29 cellular contexts compared by ENCODE assay signal in the genomic region with DNA sequence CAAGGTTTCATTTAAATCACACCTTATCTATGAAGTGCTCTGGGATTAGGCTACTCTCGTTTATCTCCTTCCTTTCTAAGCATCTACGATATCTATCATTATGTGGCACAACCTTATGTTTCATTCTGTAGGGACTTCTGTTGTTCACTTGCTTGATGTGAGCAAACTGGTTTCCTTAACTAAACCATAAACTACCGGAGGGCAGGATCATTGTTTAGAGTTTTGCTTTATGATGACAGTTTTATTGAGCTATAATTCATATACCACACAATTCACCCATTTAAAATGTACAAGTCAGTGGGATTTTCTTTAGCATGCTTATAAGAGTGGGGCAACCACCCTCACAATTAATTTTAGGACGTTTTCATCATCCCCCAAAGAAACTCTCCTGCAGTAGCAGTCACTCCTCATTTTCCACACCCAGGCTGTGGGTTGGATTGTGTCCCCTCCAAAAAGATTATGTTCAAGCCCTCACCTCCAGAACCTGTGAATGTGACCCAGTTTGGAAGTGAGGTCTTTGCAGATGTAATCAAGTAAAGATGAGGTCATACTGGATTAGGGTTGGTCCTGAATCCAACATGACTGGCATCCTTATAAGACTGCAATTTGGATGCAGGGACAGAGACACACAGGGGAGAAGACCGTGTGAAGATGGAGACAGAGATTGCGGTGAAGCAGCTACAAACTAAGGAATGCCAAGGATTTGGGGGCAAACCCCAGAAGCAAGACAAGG. TPM values are rescaled to one million over a fixed set of nuclear protein-coding genes. Genes with fewer than 3 reads are reported as not detected.
DNase-seq lines count a peak whose midpoint lies in the region; ATAC-seq, FAIRE-seq and TF ChIP-seq lines count a peak whose summit lies in the region.
"Had no signal": no experiment of that assay in that cellular context is flagged by ENCODE, and none has a peak within 500 bp of the region (broad histone marks: within the 10 kb centered on the region; RNA-seq: fewer than 3 reads in every experiment).

No MANE protein-coding gene starts in this region.

- H3K4me3 Mint-ChIP-seq in type B pancreatic cell = no peak overlapping the region
- no peak overlapping the region for H3K4me3 Mint-ChIP-seq in HFFc6
- H3K4me3 Mint-ChIP-seq: B cell; CD8-positive, alpha-beta T cell had no signal

- peaks cover 34% of the 10 kb centered on the region for H3K4me1 Mint-ChIP-seq in type B pancreatic cell (ENCODE audit: unreplicated experiment)
- H3K4me1 Mint-ChIP-seq in HFFc6 (ENCODE audit: low read depth) = peaks cover 42% of the 10 kb centered on the region
- H3K4me1 Mint-ChIP-seq: B cell had no signal

- H3K9ac ChIP-seq in HepG2 (ENCODE audit: insufficient read depth, low read depth, low read length) = no peak overlapping the region
- H3K9ac ChIP-seq: KMS-11 had no signal

- in situ Hi-C loops in HepG2 (cut with HindIII; ENCODE audit: extremely low pct_ligation_motif_present, low pct_unique_long_range_greater_than_20kb) = no loop called here

- TF ChIP-seq POLR2A in HepG2 (IDR thresholded peaks at IDR 0.05; ENCODE audit: insufficient read depth in 1 of 2, low read depth in 2 of 2, low read length in 2 of 2) (no peak), right lobe of liver (IDR thresholded peaks at IDR 0.05) (no peak)

- H3K27ac Mint-ChIP-seq in type B pancreatic cell = peak overlapping the region; percentile 39
- no peak overlapping the region for H3K27ac Mint-ChIP-seq in HFFc6
- H3K27ac Mint-ChIP-seq: B cell; CD8-positive, alpha-beta T cell had no signal

- peaks cover 13% of the 10 kb centered on the region for H3K9me3 Mint-ChIP-seq in type B pancreatic cell
- no peaks in the 10 kb centered on the region for H3K9me3 Mint-ChIP-seq in HFFc6
- H3K9me3 Mint-ChIP-seq: CD8-positive, alpha-beta T cell had no signal

- no peak overlapping the region for H3K4me2 ChIP-seq in HepG2 (ENCODE audit: low read depth, low read length)
- H3K4me2 ChIP-seq: KMS-11 had no signal

- TF ChIP-seq RAD21 in HepG2 (CRISPR knock-in tag; IDR thresholded peaks at IDR 0.05) = no peak

- H3K4me3 ChIP-seq in HepG2 (replicated peaks in 1 of 3; ENCODE audit: insufficient read depth in 1 of 3, low read depth in 2 of 3, low read length in 3 of 3) = no peak overlapping the region
- H3K4me3 ChIP-seq in right lobe of liver = no peak overlapping the region
- H3K4me3 ChIP-seq: GM12878, SK-N-MC had no signal

- CTCF ChIA-PET in HepG2 (lab: Yijun Ruan, JAX; ENCODE audit: low intra/inter-chr PET ratio, low total read pairs) = no interaction called here

- intact Hi-C loops in HepG2 (cut with micrococcal nuclease; ENCODE audit: unreplicated experiment) = loop anchor here (5.0 kb wide), 1 partner anchor 291 kb away; no protein-coding TSS in a partner anchor
- intact Hi-C loops in right lobe of liver (cut with DNase I) = no loop called here
- intact Hi-C loops in left colon (cut with DNase I, micrococcal nuclease) = no loop called here

- TF ChIP-seq CTCF in HepG2 (CRISPR knock-in tag; IDR thresholded peaks at IDR 0.05) = no peak
- TF ChIP-seq CTCF in right lobe of liver (IDR thresholded peaks at IDR 0.05) = no peak
- TF ChIP-seq CTCF in type B pancreatic cell (conservative IDR thresholded peaks at IDR 0.05) = no peak
- TF ChIP-seq CTCF in HFFc6 (IDR thresholded peaks at IDR 0.05) = no peak

- H3K27me3 Mint-ChIP-seq in type B pancreatic cell (peaks cover 3% of the 10 kb centered on the region), HFFc6 (ENCODE audit: insufficient read depth) (no peaks in the 10 kb centered on the region)

- H3K9me3 ChIP-seq in HepG2 (ENCODE audit: low read length) (no peaks in the 10 kb centered on the region), right lobe of liver (no peaks in the 10 kb centered on the region)

- DNase-seq in HepG2 (ENCODE audit: low spot score) (no peak), right lobe of liver (no peak), amniotic epithelial cell (ENCODE audit: low read depth) (peak; percentile 67), left colon (no peak), type B pancreatic cell (ENCODE audit: extremely low spot score, unreplicated experiment) (no peak), iPS-NIHi7 (ENCODE audit: extremely low spot score) (no peak), HFFc6 (no peak), NCI-H1694 treated with DMSO at 0.1 percent for 48 hours (lab: John Stamatoyannopoulos, UW) (no peak)
- DNase-seq: CD8-positive, alpha-beta T cell; DMS 273 treated with DMSO at 0.1 percent for 48 hours; DMS79; EL; GDM1; NCI-H1092 treated with DMSO at 0.1 percent for 48 hours; NCI-H1436; NCI-H187 treated with DMSO at 0.1 percent for 48 hours; NCI-H2107; NCI-H524; NCI-H748 treated with DMSO at 0.1 percent for 48 hours; NK-92 treated with Interleukin-12 subunit alpha and Interleukin-12 subunit beta, amount 100 ng/mL, for 24 hours; SHP77 treated with DMSO at 0.1 percent for 48 hours had no signal

- H3K36me3 Mint-ChIP-seq in type B pancreatic cell = no peaks in the 10 kb centered on the region
- no peaks in the 10 kb centered on the region for H3K36me3 Mint-ChIP-seq in HFFc6 (ENCODE audit: low read depth)
- H3K36me3 Mint-ChIP-seq: CD8-positive, alpha-beta T cell had no signal

- H3K27ac ChIP-seq in HepG2 (ENCODE audit: extremely low read length, insufficient read depth, low read length) = no peak overlapping the region
- H3K27ac ChIP-seq in right lobe of liver = no peak overlapping the region
- H3K27ac ChIP-seq: 22Rv1, C4-2B, KMS-11, RWPE1, SK-N-MC had no signal

- H3K79me2 ChIP-seq in HepG2 (ENCODE audit: insufficient read depth, low read length) = no peaks in the 10 kb centered on the region

- WGBS in HepG2 (ENCODE audit: low lambda C conversion rate) = 86% methylated on average over 6 of the region's 6 CpGs
- 85% methylated on average over 4 of the region's 6 CpGs for WGBS in right lobe of liver (ENCODE audit: insufficient coverage, low coverage, low lambda C conversion rate, missing lambda C conversion rate)

- no TSS peak for BruUV-seq in HepG2 (replicated peaks; lab: Mats Ljungman, UMichigan)

- H4K20me1 ChIP-seq in HepG2 (ENCODE audit: insufficient read depth, low read length) = no peaks in the 10 kb centered on the region

- H3K27me3 ChIP-seq in HepG2 (ENCODE audit: control insufficient read depth in 1 of 2, insufficient read depth in 2 of 2, low read length in 2 of 2) (no peaks in the 10 kb centered on the region), right lobe of liver (no peaks in the 10 kb centered on the region)

- TF ChIP-seq EP300 in HepG2 (IDR thresholded peaks at IDR 0.05; ENCODE audit: low read depth in 2 of 2, low read length in 2 of 2) (no peak), HepG2 (CRISPR knock-in tag; IDR thresholded peaks at IDR 0.05; ENCODE audit: borderline replicate concordance) (no peak)

- H2AFZ ChIP-seq in HepG2 (ENCODE audit: low read length) = no peak overlapping the region

- H3K4me1 ChIP-seq in HepG2 (ENCODE audit: insufficient read depth, low read length) (peaks cover 50% of the 10 kb centered on the region), right lobe of liver (peaks cover 0 to 37% (median 13%) of the 10 kb centered on the region in 4 donors)

- ATAC-seq in HepG2 (no peak), right lobe of liver (no peak), left colon (peak; percentile 74)
- ATAC-seq: CD8-positive, alpha-beta T cell; GM12878 had no signal

- POLR2A ChIA-PET in HepG2 (lab: Yijun Ruan, JAX) = interaction anchor here (2.5 kb wide), 1 partner anchor 303 kb away, joined by 5 read pairs; the partner anchor contains the start of gene CBR4

- FAIRE-seq in HepG2 (lab: Jason Lieb, UNC) = no peak
- FAIRE-seq: GM12878, GM19239 had no signal

- H3K36me3 ChIP-seq in HepG2 (replicated peaks in 1 of 2; ENCODE audit: control insufficient read depth in 1 of 2, insufficient read depth in 2 of 2, low read length in 2 of 2) (no peaks in the 10 kb centered on the region), right lobe of liver (no peaks in the 10 kb centered on the region)

RNA-seq across cellular contexts. Expression of gene SH3RF1, which starts 42.1 kb away (rescaled TPM):
- 3.2 and 3.8 TPM in 2 replicates for total RNA-seq in HepG2 (2016; rRNA removed; fragmentation: Illumina TruSeq; extraction: Trizol)
- total RNA-seq in HepG2 (2016; cell fraction: cytosol; rRNA removed; fragmentation: Illumina TruSeq; extraction: Trizol; ENCODE audit: low read depth) = 1.3 and 2.3 TPM in 2 replicates
- 3.0 and 3.3 TPM in 2 replicates for total RNA-seq in HepG2 (2016; cell fraction: insoluble cytoplasmic fraction; rRNA removed; fragmentation: Illumina TruSeq; extraction: Trizol)
- total RNA-seq in HepG2 (2016; cell fraction: membrane; rRNA removed; fragmentation: Illumina TruSeq; extraction: Trizol) = 2.4 and 2.6 TPM in 2 replicates
- total RNA-seq in HepG2 (2016; cell fraction: nucleus; rRNA removed; fragmentation: Illumina TruSeq; extraction: Trizol) = 7.0 and 12.0 TPM in 2 replicates
- polyA plus RNA-seq in HepG2 (2011; rRNA removed) = 3.1 and 3.2 TPM in 2 replicates
- 1.9 and 2.5 TPM in 2 replicates for polyA plus RNA-seq in HepG2 (2011; cell fraction: cytosol; rRNA removed)
- 5.0 and 7.8 TPM in 2 replicates for polyA plus RNA-seq in HepG2 (2011; cell fraction: nucleus; rRNA removed)
- 1.9 and 2.2 TPM in 2 replicates for polyA plus RNA-seq in HepG2 (2012)
- 0.23 and 0.25 TPM in 2 replicates for polyA plus RNA-seq in HepG2 (2016; cell fraction: cytosol; fragmentation: Illumina TruSeq; extraction: Trizol; ENCODE audit: low read depth)
- 2.4 and 2.7 TPM in 2 replicates for polyA plus RNA-seq in HepG2 (2016; cell fraction: insoluble cytoplasmic fraction; fragmentation: Illumina TruSeq; extraction: Trizol; ENCODE audit: low read depth)
- polyA plus RNA-seq in HepG2 (2016; cell fraction: membrane; fragmentation: Illumina TruSeq; extraction: Trizol; ENCODE audit: low read depth) = 0.74 and 0.91 TPM in 2 replicates
- polyA plus RNA-seq in HepG2 (2016; cell fraction: nucleus; fragmentation: Illumina TruSeq; extraction: Trizol; ENCODE audit: insufficient read depth, low read depth) = 2.8 and 3.6 TPM in 2 replicates
- 25.0 and 59.0 TPM in 2 replicates for polyA minus RNA-seq in HepG2 (2011; rRNA and poly(A)+ RNA removed; ENCODE audit: low replicate concordance)
- polyA minus RNA-seq in HepG2 (2011; cell fraction: cytosol; rRNA and poly(A)+ RNA removed) = 4.5 and 7.2 TPM in 2 replicates
- 26.3 and 31.1 TPM in 2 replicates for polyA minus RNA-seq in HepG2 (2011; cell fraction: nucleus; rRNA and poly(A)+ RNA removed)
- 10 to 100 TPM in 1 of 6 experiments, 1 to 10 TPM in 5; 5.5 to 11.0 (median 7.3) TPM for total RNA-seq in right lobe of liver
- total RNA-seq in left colon = 10 to 100 TPM; 66.1 to 76.6 TPM
- total RNA-seq in type B pancreatic cell (ENCODE audit: low replicate concordance) = 18.8 and 21.6 TPM in 2 replicates
- total RNA-seq in HFFc6 (2021; fragmentation: NEBNext Ultra II Directional; extraction: Animal tissue kit (Norgen Biotek cat#: 25700)) = 10 to 100 TPM; 54.5 to 67.1 (median 57.1) TPM
- total RNA-seq: CD8-positive, alpha-beta T cell had no signal
